ENCODE assay signal across 12 cellular contexts in genomic region chr12:122873540-122873939, GRCh38. TPM values are rescaled to one million over a fixed set of nuclear protein-coding genes. Genes with fewer than 3 reads are reported as not detected.
DNase-seq lines count a peak whose midpoint lies in the region; ATAC-seq and TF ChIP-seq lines count a peak whose summit lies in the region.
"Had no signal": no experiment of that assay in that cellular context is flagged by ENCODE, and none has a peak within 500 bp of the region (broad histone marks: within the 10 kb centered on the region; RNA-seq: fewer than 3 reads in every experiment).

No MANE protein-coding gene starts in this region.

- 74 to 81% (median 74%) methylated on average over 4 of the region's 4 CpGs for WGBS in heart left ventricle, 4 donors
- 72 to 84% methylated on average over 4 of the region's 4 CpGs for WGBS in upper lobe of left lung, 2 donors

- TF ChIP-seq EP300 in upper lobe of left lung (IDR thresholded peaks at IDR 0.05), result no peak

- peak overlapping the region; percentile 41 to 94 (median 84) for H3K4me3 Mint-ChIP-seq in naive thymus-derived CD4-positive, alpha-beta T cell

- POLR2A ChIA-PET in naive thymus-derived CD4-positive, alpha-beta T cell (lab: Charles Lee), result interaction anchor here (0.6 to 3.2 kb wide), 6 partner anchors 10 to 100 kb away, joined by 3 to 16 read pairs (median 4); no protein-coding TSS in a partner anchor

- H3K36me3 ChIP-seq in heart left ventricle (peaks cover 0 to 31% (median 22%) of the 10 kb centered on the region in 9 donors), upper lobe of left lung (peaks cover 0 to 23% (median 17%) of the 10 kb centered on the region in 4 donors)
- H3K36me3 ChIP-seq in naive thymus-derived CD4-positive, alpha-beta T cell (ENCODE audit: control insufficient read depth in 2 of 3, insufficient read depth in 3 of 3, low read length in 3 of 3), result peaks cover 14 to 24% (median 21%) of the 10 kb centered on the region in 3 experiments
- H3K36me3 ChIP-seq: ovary had no signal

- no peak for TF ChIP-seq CTCF in heart left ventricle (IDR thresholded peaks at IDR 0.05)
- TF ChIP-seq CTCF in upper lobe of left lung (IDR thresholded peaks at IDR 0.05), result no peak

- H3K27ac ChIP-seq in heart left ventricle (peak overlapping the region in 11 of 12 donors; percentile 83 to 93 (median 87)), cingulate gyrus (ENCODE audit: low read depth, low read length) (peak overlapping the region; percentile 60), upper lobe of left lung (peak overlapping the region; percentile 87 to 94 (median 90))
- H3K27ac ChIP-seq in naive thymus-derived CD4-positive, alpha-beta T cell (ENCODE audit: low read depth, low read length), result peak overlapping the region; percentile 1
- H3K27ac ChIP-seq: ovary had no signal

- peak overlapping the region in 8 of 9 donors; percentile 52 to 91 (median 86) for H3K27ac Mint-ChIP-seq in naive thymus-derived CD4-positive, alpha-beta T cell

- intact Hi-C loops in heart left ventricle (cut with DNase I) (loop anchor here in 1 of 10 donors (2.0 kb wide), 1 partner anchor 15 kb away; no protein-coding TSS in a partner anchor), left cardiac atrium (cut with DNase I) (no loop called here)
- intact Hi-C loops in naive thymus-derived CD4-positive, alpha-beta T cell (cut with micrococcal nuclease), result loop anchor here (2.0 to 5.0 kb wide), 2 partner anchors 13 to 36 kb away; partner anchors contain the start of gene HIP1R (in 1 of the 2)

- H3K9me3 Mint-ChIP-seq in naive thymus-derived CD4-positive, alpha-beta T cell, result no peaks in the 10 kb centered on the region

- CTCF ChIA-PET in naive thymus-derived CD4-positive, alpha-beta T cell (lab: Charles Lee), result interaction anchor here (1.4 kb wide), 1 partner anchor 13 kb away, joined by 7 read pairs; no protein-coding TSS in a partner anchor

- H3K27me3 Mint-ChIP-seq in naive thymus-derived CD4-positive, alpha-beta T cell, result peaks cover 0 to 15% (median 0%) of the 10 kb centered on the region in 5 donors

- TF ChIP-seq POLR2A in heart left ventricle (IDR thresholded peaks at IDR 0.05) (no peak), upper lobe of left lung (IDR thresholded peaks at IDR 0.05) (no peak)

- peaks cover 3 to 39% (median 13%) of the 10 kb centered on the region in 5 donors for H3K36me3 Mint-ChIP-seq in naive thymus-derived CD4-positive, alpha-beta T cell

- H3K4me3 ChIP-seq in heart left ventricle (no peak overlapping the region), upper lobe of left lung (no peak overlapping the region)
- peak overlapping the region; percentile 10 for H3K4me3 ChIP-seq in naive thymus-derived CD4-positive, alpha-beta T cell (ENCODE audit: low read length)
- H3K4me3 ChIP-seq: ovary, testis had no signal

- peaks cover 58 to 96% (median 80%) of the 10 kb centered on the region in 7 donors for H3K4me1 Mint-ChIP-seq in naive thymus-derived CD4-positive, alpha-beta T cell

- ATAC-seq in heart left ventricle (no peak), left cardiac atrium (no peak), upper lobe of left lung (ENCODE audit: low FRiP score in 2 of 2) (no peak)
- peak; percentile 16 for ATAC-seq in naive thymus-derived CD4-positive, alpha-beta T cell

- H3K4me1 ChIP-seq in heart left ventricle (peaks cover 14 to 98% (median 81%) of the 10 kb centered on the region in 12 donors), upper lobe of left lung (peaks cover 78 to 94% (median 80%) of the 10 kb centered on the region in 4 donors)
- H3K4me1 ChIP-seq in naive thymus-derived CD4-positive, alpha-beta T cell (ENCODE audit: control insufficient read depth in 2 of 2, insufficient read depth in 2 of 2, low read length in 2 of 2), result peaks cover 41 to 65% of the 10 kb centered on the region in 2 donors

- H3K9me3 ChIP-seq in heart left ventricle (no peaks in the 10 kb centered on the region), upper lobe of left lung (no peaks in the 10 kb centered on the region)
- H3K9me3 ChIP-seq in naive thymus-derived CD4-positive, alpha-beta T cell (ENCODE audit: control insufficient read depth in 2 of 3, low read length in 3 of 3), result no peaks in the 10 kb centered on the region
- H3K9me3 ChIP-seq: ovary, testis had no signal

- DNase-seq in heart left ventricle, result no peak
- DNase-seq in left cardiac atrium, result no peak
- DNase-seq in naive thymus-derived CD4-positive, alpha-beta T cell, result no peak
- DNase-seq in upper lobe of left lung, result no peak
- DNase-seq in NCI-H1092 treated with DMSO at 0.1 percent for 48 hours (lab: John Stamatoyannopoulos, UW), result no peak
- no peak for DNase-seq in activated CD8-positive, alpha-beta memory T cell treated with anti-CD3 and anti-CD28 coated beads for 24 hours
- DNase-seq in DMS 273 treated with DMSO at 0.1 percent for 48 hours (lab: John Stamatoyannopoulos, UW), result no peak
- DNase-seq: GF-D8, NCI-H146, testis had no signal

- H3K27me3 ChIP-seq in heart left ventricle (no peaks in the 10 kb centered on the region), upper lobe of left lung (no peaks in the 10 kb centered on the region)
- no peaks in the 10 kb centered on the region for H3K27me3 ChIP-seq in naive thymus-derived CD4-positive, alpha-beta T cell (ENCODE audit: control insufficient read depth in 2 of 2, insufficient read depth in 2 of 2, low read length in 2 of 2)
- H3K27me3 ChIP-seq: ovary, testis had no signal

RNA-seq across cellular contexts. Expression of gene VPS37B, which starts 22.4 kb away (rescaled TPM):
- total RNA-seq in heart left ventricle, result 10 to 100 TPM; 14.5 to 51.2 (median 22.7) TPM
- 10 to 100 TPM; 17.4 to 21.7 TPM for polyA plus RNA-seq in heart left ventricle
- 10 to 100 TPM; 20.5 to 22.7 TPM for total RNA-seq in left cardiac atrium
- total RNA-seq in naive thymus-derived CD4-positive, alpha-beta T cell, result 100 to 1,000 TPM in 1 of 5 experiments, 10 to 100 TPM in 4; 25.3 to 101 (median 30.1) TPM
- 10 to 100 TPM; 16.5 to 16.9 TPM for polyA plus RNA-seq in naive thymus-derived CD4-positive, alpha-beta T cell
- 10 to 100 TPM; 41.2 to 93.2 (median 64.0) TPM for total RNA-seq in upper lobe of left lung

RNA-seq across cellular contexts. Expression of gene HIP1R, which starts 38.3 kb away (rescaled TPM):
- total RNA-seq in heart left ventricle, result 10 to 100 TPM; 14.9 to 49.5 (median 19.6) TPM
- 10 to 100 TPM; 19.1 to 31.4 TPM for polyA plus RNA-seq in heart left ventricle
- total RNA-seq in left cardiac atrium, result 10 to 100 TPM; 24.9 to 38.9 TPM
- total RNA-seq in naive thymus-derived CD4-positive, alpha-beta T cell, result 100 to 1,000 TPM in 3 of 5 experiments, 10 to 100 TPM in 2; 25.8 to 162 (median 111) TPM
- 10 to 100 TPM in 1 of 2 donors, 1 to 10 TPM in 1; 7.0 to 25.3 TPM for polyA plus RNA-seq in naive thymus-derived CD4-positive, alpha-beta T cell
- total RNA-seq in upper lobe of left lung, result 100 to 1,000 TPM in 1 of 6 donors, 10 to 100 TPM in 5; 34.2 to 137 (median 46.9) TPM

Comparison
In these comparisons a context has a peak if more than half of its experiments do, and no peak if none do; other contexts are left out.
1. H3K27ac ChIP-seq: peak in every context shown above with its lines; median percentile 90 in upper lobe of left lung; 87 in heart left ventricle; 60 in cingulate gyrus; 1 in naive thymus-derived CD4-positive, alpha-beta T cell.
2. intact Hi-C loops: an anchor here in naive thymus-derived CD4-positive, alpha-beta T cell (2.0 to 5.0 kb wide); none called in left cardiac atrium.